In genomic region chr3:142693294-142693853, GRCh38 we compare ENCODE assay signal across 24 cellular contexts.
"Had no signal": no experiment of that assay in that cellular context is flagged by ENCODE, and none has a peak within 500 bp of the region (broad histone marks: within the 10 kb centered on the region; RNA-seq: fewer than 3 reads in every experiment).

No MANE protein-coding gene starts in this region.

- H3K4me3 ChIP-seq: left lung, lower lobe of right lung, pancreas, prostate gland, skin epidermis, tibial nerve, upper lobe of left lung, vagina had no signal

- H3K4me1 ChIP-seq: left lung, lower lobe of right lung, pancreas, prostate gland, tibial nerve, upper lobe of left lung, vagina had no signal

- H3K27ac ChIP-seq: left lung, lower lobe of right lung, pancreas, prostate gland, skin epidermis, tibial nerve, upper lobe of left lung, vagina had no signal

- FAIRE-seq: pancreas had no signal

- H3K9me3 ChIP-seq: left lung, lower lobe of right lung, pancreas, prostate gland, tibial nerve, upper lobe of left lung, vagina had no signal

- H3K27me3 ChIP-seq: left lung, pancreas, tibial nerve, upper lobe of left lung, vagina had no signal

- ATAC-seq: left lung; lower lobe of right lung; naive thymus-derived CD8-positive, alpha-beta T cell; pancreas; right cardiac atrium; sciatic nerve; stimulated activated naive B cell treated with anti-CD40 and anti-IgM and Interleukin-4, amounts not matched to agents 10 μg/mL and 1 μg/mL and 100 μg/mL, for 72 hours had no signal

- H3K36me3 ChIP-seq: left lung, lower lobe of right lung, pancreas, prostate gland, tibial nerve, upper lobe of left lung, vagina had no signal

- DNase-seq: hippocampal formation; kidney; left colon; left lung; lower lobe of right lung; mesenchymal stem cell; naive thymus-derived CD8-positive, alpha-beta T cell; nucleus accumbens; pancreas; posterior cingulate gyrus; retina; right cardiac atrium; stimulated activated CD4-positive, alpha-beta T cell treated with anti-CD3 and anti-CD28 coated beads, Interleukin-12 subunit alpha, Interleukin-12 subunit beta, amount 100 ng/mL, for 4 hours; stimulated activated CD4-positive, alpha-beta T cell treated with anti-CD3 and anti-CD28 coated beads, Interleukin-15, amount 100 ng/mL, for 24 hours; stimulated activated CD4-positive, alpha-beta T cell treated with anti-CD3 and anti-CD28 coated beads, Interleukin-2, amount 100 ng/mL, for 24 hours; stimulated activated CD4-positive, alpha-beta T cell treated with anti-CD3 and anti-CD28 coated beads, Interleukin-4, amount 100 ng/mL, for 1 hour; stimulated activated naive B cell treated with anti-CD40 and anti-IgM and Interleukin-4, amounts not matched to agents 10 μg/mL and 1 μg/mL and 100 μg/mL, for 72 hours; substantia nigra; upper lobe of left lung had no signal
